Comparison of ENCODE assay signal across 12 cellular contexts in the genomic region with DNA sequence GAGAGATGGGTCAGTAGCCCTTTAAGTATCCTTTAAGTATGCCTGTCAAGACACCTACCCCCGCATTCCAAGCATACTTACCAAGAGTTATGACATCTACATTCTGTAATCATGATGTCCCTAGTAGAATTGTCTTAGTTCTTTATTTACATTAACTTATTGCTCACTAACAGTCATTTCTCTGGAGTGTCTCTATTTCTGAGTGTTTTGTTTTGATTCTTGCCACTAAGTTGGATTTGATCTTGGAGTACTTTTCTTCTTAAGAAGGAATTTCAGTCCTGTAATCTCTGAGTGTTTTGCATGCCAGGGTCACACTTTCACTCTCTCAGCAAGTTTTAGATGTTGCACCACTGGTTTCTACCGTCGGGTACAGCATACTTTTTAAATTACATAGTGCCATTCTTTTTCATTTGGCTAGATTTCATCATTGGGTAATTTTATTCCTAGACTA.
DNase-seq lines count a peak whose midpoint lies in the region; ATAC-seq and TF ChIP-seq lines count a peak whose summit lies in the region.
"Had no signal": no experiment of that assay in that cellular context is flagged by ENCODE, and none has a peak within 500 bp of the region (broad histone marks: within the 10 kb centered on the region; RNA-seq: fewer than 3 reads in every experiment).

No MANE protein-coding gene starts in this region.

- DNase-seq in COLO829 (ENCODE audit: low spot score) (peak; percentile 3), PC-3 (peak; percentile 100), epithelial cell of proximal tubule (ENCODE audit: low read depth) (peak; percentile 70), non-pigmented ciliary epithelial cell (ENCODE audit: low read depth) (peak; percentile 89), NCI-H1092 (lab: John Stamatoyannopoulos, UW) (no peak), NCI-H1105 (lab: John Stamatoyannopoulos, UW) (no peak)
- DNase-seq: activated T-cell treated with anti-CD3 and anti-CD28 coated beads, Interleukin-2, amount 50 U/mL, for 24 hours; Calu3; islet precursor cell; NCI-H2171 had no signal

- H3K9me3 ChIP-seq in PC-3 (ENCODE audit: low read length) = no peaks in the 10 kb centered on the region

- H3K4me2 ChIP-seq in PC-3 (ENCODE audit: low read length) = peak overlapping the region; percentile 53

- CTCF ChIA-PET in PC-3 (lab: Charles Lee) = no interaction called here

- H3K4me1 ChIP-seq in PC-3 (ENCODE audit: insufficient read depth, low read length) = peaks cover 35% of the 10 kb centered on the region

- H3K4me3 ChIP-seq in PC-3 (ENCODE audit: low read length) (peak overlapping the region; percentile 6; the same call in 1 of the 2 replicates), epithelial cell of proximal tubule (ENCODE audit: low read depth, low read length) (no peak overlapping the region)

- no peaks in the 10 kb centered on the region for H3K79me2 ChIP-seq in PC-3 (ENCODE audit: low read length)

- H3K36me3 ChIP-seq in PC-3 (ENCODE audit: low read depth, low read length) = no peaks in the 10 kb centered on the region

- no peaks in the 10 kb centered on the region for H4K20me1 ChIP-seq in PC-3 (ENCODE audit: low read length)

- BruUV-seq in PC-3 (replicated peaks; lab: Mats Ljungman, UMichigan) = no TSS peak

- no peak for TF ChIP-seq CTCF in PC-3 (conservative IDR thresholded peaks at IDR 0.05; ENCODE audit: low read depth, low read length)
- TF ChIP-seq CTCF in epithelial cell of proximal tubule (conservative IDR thresholded peaks at IDR 0.05; ENCODE audit: low read depth, low read length) = no peak

- intact Hi-C loops in PC-3 (cut with micrococcal nuclease) = no loop called here

- peak overlapping the region; percentile 4 for H3K27ac ChIP-seq in PC-3 (ENCODE audit: low read length)

- H3K27me3 ChIP-seq in PC-3 (ENCODE audit: low read length) = no peaks in the 10 kb centered on the region

- POLR2A ChIA-PET in PC-3 (lab: Charles Lee; ENCODE audit: unreplicated experiment) = no interaction called here

- no peak overlapping the region; the same call in 1 of the 2 replicates for H2AFZ ChIP-seq in PC-3 (ENCODE audit: low read length)

- H3K9me2 ChIP-seq in PC-3 (replicated peaks; ENCODE audit: low read length) = no peaks in the 10 kb centered on the region

- no peak overlapping the region for H3K9ac ChIP-seq in PC-3 (ENCODE audit: low read length)

- H3F3A ChIP-seq in PC-3 (ENCODE audit: low read length, unreplicated experiment) = peaks cover 8% of the 10 kb centered on the region

- peak; percentile 95 for ATAC-seq in PC-3
- no peak for ATAC-seq in HG03196 (IDR thresholded peaks at IDR 0.05; ENCODE audit: unreplicated experiment)
- no peak for ATAC-seq in GM18502 (IDR thresholded peaks at IDR 0.05; ENCODE audit: poor library complexity, unreplicated experiment)

Comparison
In these comparisons a context has a peak if more than half of its experiments do, and no peak if none do; other contexts are left out.
1. DNase-seq: peak in COLO829 (single experiment), PC-3 (single experiment), epithelial cell of proximal tubule (single experiment) and non-pigmented ciliary epithelial cell (single experiment); none in NCI-H1092 (single experiment) and NCI-H1105 (single experiment).